8 cellular contexts compared by ENCODE assay signal in the genomic region with DNA sequence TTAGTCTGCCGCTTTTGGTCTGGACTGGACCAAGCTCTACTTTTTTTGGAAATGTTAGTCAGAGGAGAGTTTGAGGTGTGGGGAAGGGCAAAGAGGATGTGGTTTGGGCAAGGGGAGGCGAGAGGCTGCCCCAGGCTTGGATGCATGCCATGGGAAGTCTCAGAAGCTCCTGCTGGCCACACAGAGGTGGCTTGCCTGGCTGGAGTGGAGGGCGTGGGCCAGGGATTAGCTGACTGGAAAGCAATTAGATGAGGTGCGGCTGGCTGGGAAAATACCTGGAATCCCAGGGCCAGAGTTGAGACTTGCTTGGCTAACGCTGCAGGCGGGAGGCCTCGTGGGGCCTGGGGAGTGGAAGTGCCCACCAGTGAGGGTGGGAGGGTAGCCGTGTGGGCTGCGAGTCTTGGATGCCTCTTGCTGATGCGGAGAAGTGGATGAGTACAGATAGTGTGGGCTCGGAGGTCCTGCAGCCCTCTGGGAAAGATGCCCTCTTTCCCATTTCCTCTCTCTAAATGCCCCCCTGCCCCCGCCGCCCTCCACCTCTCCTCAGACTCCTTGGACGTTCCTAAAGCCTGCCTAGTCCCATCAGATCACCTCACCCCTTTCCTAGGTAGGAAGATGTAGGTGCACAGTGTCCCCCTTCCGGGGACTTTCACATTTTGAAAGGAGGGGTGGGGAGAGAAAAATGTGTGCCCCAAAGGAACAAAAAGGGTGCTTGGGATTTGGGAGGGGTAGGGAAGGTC.
DNase-seq lines count a peak whose midpoint lies in the region; ATAC-seq and TF ChIP-seq lines count a peak whose summit lies in the region.

No MANE protein-coding gene starts in this region.

- H3K18ac ChIP-seq in mesendoderm (ENCODE audit: low read length): peak overlapping the region; percentile 61

- H3K23ac ChIP-seq in mesendoderm (ENCODE audit: low read length): no peak overlapping the region

- TF ChIP-seq POLR2A in GM18505 (IDR thresholded peaks at IDR 0.05; ENCODE audit: borderline replicate concordance, extremely low read depth, insufficient read depth, insufficient read length) (peak; percentile 11), breast epithelium (IDR thresholded peaks at IDR 0.05) (no peak)

- no peak overlapping the region for H3K4me2 ChIP-seq in mesendoderm (ENCODE audit: low read length)

- H2AK5ac ChIP-seq in mesendoderm (ENCODE audit: low read length): no peak overlapping the region

- H2BK120ac ChIP-seq in mesendoderm (ENCODE audit: low read depth, low read length): peak overlapping the region; percentile 8

- H3K79me2 ChIP-seq in mesendoderm (ENCODE audit: control insufficient read depth, insufficient read depth, low read length): no peaks in the 10 kb centered on the region

- H3K4me3 ChIP-seq in breast epithelium: peak overlapping the region in 1 of 3 donors; percentile 6
- no peak overlapping the region for H3K4me3 ChIP-seq in mesendoderm (ENCODE audit: low read length)

- H2BK5ac ChIP-seq in mesendoderm (ENCODE audit: low read length): no peak overlapping the region

- H3K27ac ChIP-seq in breast epithelium: peak overlapping the region; percentile 33 to 65
- peak overlapping the region; percentile 39 for H3K27ac ChIP-seq in mesendoderm (ENCODE audit: low read depth, low read length)

- ATAC-seq in GM18505 (IDR thresholded peaks at IDR 0.05; ENCODE audit: unreplicated experiment): no peak
- ATAC-seq in GM18873 (IDR thresholded peaks at IDR 0.05; ENCODE audit: low FRiP score, unreplicated experiment): no peak
- no peak for ATAC-seq in GM19397 (IDR thresholded peaks at IDR 0.05; ENCODE audit: unreplicated experiment)

- H3K9ac ChIP-seq in mesendoderm (ENCODE audit: low read length): no peak overlapping the region

- peak; percentile 96 for DNase-seq in A172 (ENCODE audit: low spot score)
- DNase-seq in RPMI7951 (ENCODE audit: low read depth): peak; percentile 98
- DNase-seq in breast epithelium (ENCODE audit: low spot score in 2 of 2): peak in 1 of 2 donors; percentile 57
- DNase-seq in mesendoderm: peak; percentile 59
- DNase-seq in NCI-H446 (lab: John Stamatoyannopoulos, UW): no peak

- H3K4me1 ChIP-seq in breast epithelium (peaks cover 4 to 6% of the 10 kb centered on the region in 2 donors), mesendoderm (ENCODE audit: control insufficient read depth, low read depth, low read length) (peaks cover 21% of the 10 kb centered on the region)

- no peak for TF ChIP-seq CTCF in breast epithelium (IDR thresholded peaks at IDR 0.05)

- H4K8ac ChIP-seq in mesendoderm (ENCODE audit: low read depth, low read length): no peak overlapping the region

- intact Hi-C loops in breast epithelium (cut with DNase I; ENCODE audit: low total_unique reads): no loop called here

- H3K9me3 ChIP-seq in breast epithelium: no peaks in the 10 kb centered on the region

- no peaks in the 10 kb centered on the region for H3K79me1 ChIP-seq in mesendoderm (ENCODE audit: low read length)

- peak overlapping the region; percentile 37 for H2BK15ac ChIP-seq in mesendoderm (replicated peaks; ENCODE audit: low read depth)

- H4K5ac ChIP-seq in mesendoderm (ENCODE audit: low read length): no peak overlapping the region

- H3K4ac ChIP-seq in mesendoderm (ENCODE audit: low read depth, low read length): no peak overlapping the region

- no CpG with 5 or more reads among the region's 15 CpGs for WGBS in mesendoderm (ENCODE audit: extremely low coverage, insufficient coverage, low lambda C conversion rate)

- H3K36me3 ChIP-seq in breast epithelium (no peaks in the 10 kb centered on the region), mesendoderm (ENCODE audit: control insufficient read depth, insufficient read depth, low read length) (no peaks in the 10 kb centered on the region)

- peak overlapping the region; percentile 11 for H3K56ac ChIP-seq in mesendoderm (ENCODE audit: low read length)

- H3K27me3 ChIP-seq in breast epithelium (no peaks in the 10 kb centered on the region), mesendoderm (ENCODE audit: insufficient read depth, low read length, poor library complexity) (no peaks in the 10 kb centered on the region)

Comparison
In these comparisons a context has a peak if more than half of its experiments do, and no peak if none do; other contexts are left out.
1. DNase-seq: peak in A172 (single experiment), RPMI7951 (single experiment) and mesendoderm (single experiment); none in NCI-H446 (0 of 2).